8 cellular contexts compared by ENCODE assay signal in the genomic region with DNA sequence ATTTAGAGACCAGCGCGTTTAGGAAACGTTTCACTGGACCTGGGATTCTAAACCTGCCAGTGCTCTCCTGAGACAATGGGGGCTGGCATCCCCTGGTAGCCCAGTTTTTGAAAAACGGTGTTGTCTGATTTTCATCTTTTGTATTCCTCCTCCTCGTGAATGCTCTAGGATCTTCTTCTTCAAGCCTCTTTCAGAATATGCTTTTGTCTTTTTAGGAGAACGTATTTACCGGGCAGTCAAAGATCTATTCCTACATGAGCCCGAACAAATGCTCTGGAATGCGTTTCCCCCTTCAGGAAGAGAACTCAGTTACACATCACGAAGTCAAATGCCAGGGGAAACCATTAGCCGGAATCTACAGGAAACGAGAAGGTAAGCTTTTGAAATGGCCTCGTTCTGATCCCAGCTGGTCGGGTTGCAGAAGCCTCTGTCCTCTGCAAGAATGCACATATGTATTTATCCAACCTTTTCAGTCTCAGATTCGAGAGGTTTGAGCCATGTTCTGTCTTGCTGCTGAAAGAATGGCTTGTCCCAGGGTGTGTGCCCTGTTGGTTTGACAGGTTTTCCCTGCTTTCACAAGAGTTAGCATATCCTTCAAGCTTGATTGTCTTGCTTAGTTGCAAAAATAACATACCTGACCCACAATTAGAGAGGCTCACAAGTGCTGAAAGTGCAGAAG. TPM values are rescaled to one million over a fixed set of nuclear protein-coding genes. Genes with fewer than 3 reads are reported as not detected.
DNase-seq lines count a peak whose midpoint lies in the region; ATAC-seq and TF ChIP-seq lines count a peak whose summit lies in the region.

No MANE protein-coding gene starts in this region.

- no peaks in the 10 kb centered on the region for H3K79me2 ChIP-seq in H9 (ENCODE audit: insufficient read depth, low read length)
- peaks cover 78% of the 10 kb centered on the region for H3K79me2 ChIP-seq in smooth muscle cell (ENCODE audit: low read depth)

- H3K14ac ChIP-seq in H9 (ENCODE audit: insufficient read depth, low read length), result no peak overlapping the region

- no peak overlapping the region for H3K18ac ChIP-seq in H9 (ENCODE audit: insufficient read length, low read depth, low read length)

- H3K23ac ChIP-seq in H9 (ENCODE audit: insufficient read length, low read depth, low read length), result no peak overlapping the region

- H2BK12ac ChIP-seq in H9 (ENCODE audit: insufficient read length, low read depth, low read length), result no peak overlapping the region

- H3K4me3 ChIP-seq in iPS-15b (ENCODE audit: low read depth, low read length) (peak overlapping the region; percentile 55), smooth muscle cell (peak overlapping the region; percentile 68)

- no peaks in the 10 kb centered on the region for H3K79me1 ChIP-seq in H9 (ENCODE audit: insufficient read depth, low read depth, low read length, poor library complexity, severe bottlenecking)

- no peaks in the 10 kb centered on the region; the same call in 1 of the 2 replicates for H3K27me3 ChIP-seq in H9 (ENCODE audit: insufficient read depth, low read length)
- H3K27me3 ChIP-seq in iPS-15b (ENCODE audit: control insufficient read depth, insufficient read depth, low read length), result peaks cover 6% of the 10 kb centered on the region
- H3K27me3 ChIP-seq in smooth muscle cell (ENCODE audit: low read depth), result no peaks in the 10 kb centered on the region

- H3K4me3 Mint-ChIP-seq in H9, result peak overlapping the region; percentile 78 to 89

- no peak overlapping the region for H4K5ac ChIP-seq in H9 (ENCODE audit: insufficient read length, low read depth, low read length)

- no peak overlapping the region for H3K27ac Mint-ChIP-seq in H9
- H3K27ac Mint-ChIP-seq in activated naive CD4-positive, alpha-beta T cell treated with anti-CD3 and anti-CD28 coated beads, Interleukin-2, amount 50 U/mL, for 72 hours, result peak overlapping the region; percentile 33 to 72

- H3K4me1 Mint-ChIP-seq in H9, result peaks cover 14 to 15% of the 10 kb centered on the region in 2 experiments

- H3K9me3 ChIP-seq in H9 (ENCODE audit: control insufficient read depth, low read depth, low read length), result no peaks in the 10 kb centered on the region
- no peaks in the 10 kb centered on the region for H3K9me3 ChIP-seq in iPS-15b (ENCODE audit: control insufficient read depth, insufficient read depth, low read length)
- H3K9me3 ChIP-seq in smooth muscle cell (replicated peaks; ENCODE audit: low read depth), result no peaks in the 10 kb centered on the region

- H3K4me2 ChIP-seq in H9 (ENCODE audit: insufficient read depth, insufficient read length, low read length), result peak overlapping the region; percentile 12
- peak overlapping the region; percentile 86 for H3K4me2 ChIP-seq in smooth muscle cell

- H3K27me3 Mint-ChIP-seq in H9 (ENCODE audit: low read depth), result peaks cover 66% of the 10 kb centered on the region

- no peak overlapping the region for H2BK20ac ChIP-seq in H9 (ENCODE audit: low read depth, low read length, poor library complexity, severe bottlenecking)

- H3F3A ChIP-seq in smooth muscle cell (ENCODE audit: low read depth), result no peaks in the 10 kb centered on the region

- H2AFZ ChIP-seq in H9 (ENCODE audit: low read length) (no peak overlapping the region), smooth muscle cell (ENCODE audit: low read depth) (no peak overlapping the region)

- H3K27ac ChIP-seq in H9 (ENCODE audit: insufficient read length, low read depth, low read length) (no peak overlapping the region), smooth muscle cell (ENCODE audit: low read depth) (peak overlapping the region; percentile 57)

- whole genome bisulfite sequencing in H9 (ENCODE audit: extremely low coverage, insufficient read length, low lambda C conversion rate), result no CpG with 5 or more reads among the region's 15 CpGs
- WGBS in smooth muscle cell (ENCODE audit: low lambda C conversion rate), result 68% methylated on average over 15 of the region's 15 CpGs

- H3K9me3 Mint-ChIP-seq in H9, result no peaks in the 10 kb centered on the region; a peak in 1 of 5 replicates
- no peaks in the 10 kb centered on the region for H3K9me3 Mint-ChIP-seq in activated naive CD4-positive, alpha-beta T cell treated with anti-CD3 and anti-CD28 coated beads, Interleukin-2, amount 50 U/mL, for 72 hours

- H2BK5ac ChIP-seq in H9 (ENCODE audit: insufficient read length, low read length), result no peak overlapping the region

- no peak overlapping the region for H3T11ph ChIP-seq in H9 (ENCODE audit: low read length)

- H3K56ac ChIP-seq in H9 (ENCODE audit: insufficient read length, low read depth, low read length), result no peak overlapping the region

- ATAC-seq in activated naive CD4-positive, alpha-beta T cell treated with anti-CD3 and anti-CD28 coated beads, Interleukin-2, amount 50 U/mL, for 72 hours, result no peak
- no peak for ATAC-seq in GM21526 (IDR thresholded peaks at IDR 0.05; ENCODE audit: low FRiP score, unreplicated experiment)

- no peak overlapping the region for H2AK5ac ChIP-seq in H9 (ENCODE audit: insufficient read length, low read length)

- H3K36me3 ChIP-seq in iPS-15b (ENCODE audit: control insufficient read depth, insufficient read depth, low read length) (peaks cover 21% of the 10 kb centered on the region), smooth muscle cell (ENCODE audit: low read depth) (no peaks in the 10 kb centered on the region)

- TF ChIP-seq CTCF in H9 (conservative IDR thresholded peaks at IDR 0.05) (no peak), smooth muscle cell (IDR thresholded peaks at IDR 0.05; ENCODE audit: borderline replicate concordance, insufficient read depth, poor library complexity, severe bottlenecking) (no peak)

- H4K20me1 ChIP-seq in H9 (ENCODE audit: control insufficient read depth, insufficient read depth, insufficient read length) (no peaks in the 10 kb centered on the region), smooth muscle cell (ENCODE audit: low read depth) (peaks cover 48% of the 10 kb centered on the region)

- H2BK15ac ChIP-seq in H9 (ENCODE audit: low read depth, low read length), result no peak overlapping the region

- no peak overlapping the region for H3K9ac ChIP-seq in H9 (ENCODE audit: extremely low read depth, insufficient read length, low read length)
- H3K9ac ChIP-seq in iPS-15b (ENCODE audit: low read depth, low read length), result no peak overlapping the region
- no peak overlapping the region for H3K9ac ChIP-seq in smooth muscle cell (ENCODE audit: low read depth)

- H4K8ac ChIP-seq in H9 (replicated peaks; ENCODE audit: insufficient read length, low read depth, low read length), result no peak overlapping the region

- peaks cover 6% of the 10 kb centered on the region for H3K23me2 ChIP-seq in H9 (ENCODE audit: insufficient read length, low read depth, low read length, poor library complexity, severe bottlenecking)

- H3K36me3 Mint-ChIP-seq in H9 (ENCODE audit: insufficient read depth in 1 of 3, low read depth in 3 of 3), result peaks cover 11 to 42% (median 33%) of the 10 kb centered on the region in 3 experiments
- H3K36me3 Mint-ChIP-seq in activated naive CD4-positive, alpha-beta T cell treated with anti-CD3 and anti-CD28 coated beads, Interleukin-2, amount 50 U/mL, for 72 hours, result peaks cover 24% of the 10 kb centered on the region in 2 donors

- H2BK120ac ChIP-seq in H9 (ENCODE audit: low read depth, low read length, poor library complexity, severe bottlenecking), result no peak overlapping the region

- DNase-seq in H9 (no peak), smooth muscle cell (lab: John Stamatoyannopoulos, UW; ENCODE audit: unreplicated experiment) (no peak), NCI-H1105 (lab: John Stamatoyannopoulos, UW) (no peak), ACHN (no peak), NCI-H526 treated with DMSO at 0.1 percent for 48 hours (lab: John Stamatoyannopoulos, UW) (no peak)
- DNase-seq in activated naive CD4-positive, alpha-beta T cell treated with anti-CD3 and anti-CD28 coated beads, Interleukin-2, amount 50 U/mL, for 72 hours (ENCODE audit: low spot score in 2 of 2), result no peak

- H3K4me1 ChIP-seq in H9 (ENCODE audit: insufficient read depth, low read length) (peaks cover 3% of the 10 kb centered on the region; the same call in 1 of the 2 replicates), iPS-15b (ENCODE audit: control insufficient read depth, insufficient read depth, low read length) (peaks cover 8% of the 10 kb centered on the region), smooth muscle cell (ENCODE audit: low read depth) (peaks cover 13% of the 10 kb centered on the region)

- in situ Hi-C loops in ACHN (cut with HindIII; ENCODE audit: low pct_ligation_motif_present, low pct_unique_long_range_greater_than_20kb, low sequenced_read_pairs), result no loop called here

- no peak overlapping the region for H4K91ac ChIP-seq in H9 (ENCODE audit: insufficient read length, low read depth, low read length)

- no peak overlapping the region for H3K4ac ChIP-seq in H9 (ENCODE audit: low read depth, low read length)

RNA-seq across cellular contexts. Expression of gene KMT5A, which starts 6.6 kb away (rescaled TPM):
- 21.7 and 23.8 TPM in 2 replicates for total RNA-seq in H9 (2021)
- 10 to 100 TPM; 51.8 to 58.4 TPM for total RNA-seq in activated naive CD4-positive, alpha-beta T cell treated with anti-CD3 and anti-CD28 coated beads, Interleukin-2, amount 50 U/mL, for 72 hours
- 19.9 and 23.8 TPM in 2 replicates for total RNA-seq in smooth muscle cell
- 15.4 and 17.9 TPM in 2 replicates for polyA plus RNA-seq in smooth muscle cell

RNA-seq across cellular contexts. Expression of gene SBNO1, which starts 25.9 kb away (rescaled TPM):
- total RNA-seq in H9 (2021) (46.0 and 47.5 TPM in 2 replicates), smooth muscle cell (24.5 and 28.9 TPM in 2 replicates)
- 10 to 100 TPM; 58.4 to 88.6 TPM for total RNA-seq in activated naive CD4-positive, alpha-beta T cell treated with anti-CD3 and anti-CD28 coated beads, Interleukin-2, amount 50 U/mL, for 72 hours
- polyA plus RNA-seq in smooth muscle cell, result 14.6 and 15.5 TPM in 2 replicates

RNA-seq across cellular contexts. Expression of gene RILPL2, which starts 45.9 kb away (rescaled TPM):
- total RNA-seq in H9 (2021) (1.3 and 1.4 TPM in 2 replicates), smooth muscle cell (0.31 and 0.85 TPM in 2 replicates)
- total RNA-seq in activated naive CD4-positive, alpha-beta T cell treated with anti-CD3 and anti-CD28 coated beads, Interleukin-2, amount 50 U/mL, for 72 hours, result 10 to 100 TPM in 1 of 2 donors, 1 to 10 TPM in 1; 8.6 to 11.2 TPM
- polyA plus RNA-seq in smooth muscle cell, result 2.2 TPM in 2 replicates

Comparison
In these comparisons a context has a peak if more than half of its experiments do, and no peak if none do; other contexts are left out.
1. H3K27ac Mint-ChIP-seq: peak in activated naive CD4-positive, alpha-beta T cell treated with anti-CD3 and anti-CD28 coated beads, Interleukin-2, amount 50 U/mL, for 72 hours (2 of 2); none in H9 (0 of 3).